Comparison of ENCODE assay signal across 8 cellular contexts in genomic region chr10:91298224-91298862, GRCh38.
DNase-seq lines count a peak whose midpoint lies in the region; ATAC-seq and TF ChIP-seq lines count a peak whose summit lies in the region.

No MANE protein-coding gene starts in this region.

- POLR2A ChIA-PET in naive thymus-derived CD8-positive, alpha-beta T cell (lab: Charles Lee), result interaction anchor here (0.7 to 1.4 kb wide), 4 partner anchors 12 to 625 kb away, joined by 3 to 5 read pairs (median 3); partner anchors contain the start of gene BTAF1

- H3K36me3 Mint-ChIP-seq in Calu3 (ENCODE audit: insufficient read depth, unreplicated experiment), result peaks cover 4% of the 10 kb centered on the region
- H3K36me3 Mint-ChIP-seq in activated T-cell treated with anti-CD3 and anti-CD28 coated beads, Interleukin-2, amount 50 U/mL, for 72 hours (ENCODE audit: insufficient read depth in 2 of 2), result no peaks in the 10 kb centered on the region
- H3K36me3 Mint-ChIP-seq in naive thymus-derived CD8-positive, alpha-beta T cell, result no peaks in the 10 kb centered on the region
- no peaks in the 10 kb centered on the region for H3K36me3 Mint-ChIP-seq in stimulated activated memory B cell treated with anti-CD40 and anti-IgM and Interleukin-4, amounts not matched to agents 10 μg/mL and 1 μg/mL and 100 μg/mL, for 72 hours

- ATAC-seq in GM21447 (IDR thresholded peaks at IDR 0.05; ENCODE audit: unreplicated experiment), result peak; percentile 87
- peak; percentile 89 to 96 for ATAC-seq in activated T-cell treated with anti-CD3 and anti-CD28 coated beads, Interleukin-2, amount 50 U/mL, for 72 hours (replicated peaks in 1 of 2)
- ATAC-seq in naive thymus-derived CD8-positive, alpha-beta T cell, result peak; percentile 98 to 99
- ATAC-seq in stimulated activated memory B cell treated with anti-CD40 and anti-IgM and Interleukin-4, amounts not matched to agents 10 μg/mL and 1 μg/mL and 100 μg/mL, for 72 hours, result peak; percentile 84

- peak overlapping the region; percentile 56 for H3K4me3 ChIP-seq in fibroblast of mammary gland (ENCODE audit: control insufficient read depth, low read depth, low read length)

- peaks cover 8% of the 10 kb centered on the region for H3K4me1 Mint-ChIP-seq in Calu3 (ENCODE audit: low read depth, unreplicated experiment)
- H3K4me1 Mint-ChIP-seq in activated T-cell treated with anti-CD3 and anti-CD28 coated beads, Interleukin-2, amount 50 U/mL, for 72 hours (ENCODE audit: low read depth), result peaks cover 12% of the 10 kb centered on the region
- peaks cover 8 to 11% (median 9%) of the 10 kb centered on the region in 4 donors for H3K4me1 Mint-ChIP-seq in naive thymus-derived CD8-positive, alpha-beta T cell
- peaks cover 11% of the 10 kb centered on the region for H3K4me1 Mint-ChIP-seq in stimulated activated memory B cell treated with anti-CD40 and anti-IgM and Interleukin-4, amounts not matched to agents 10 μg/mL and 1 μg/mL and 100 μg/mL, for 72 hours

- intact Hi-C loops in Calu3 (cut with micrococcal nuclease; ENCODE audit: unreplicated experiment), result loop anchor here (5.0 kb wide), 2 partner anchors 69 to 194 kb away; no protein-coding TSS in a partner anchor

- peak overlapping the region; percentile 44 for H3K4me3 Mint-ChIP-seq in Calu3 (ENCODE audit: low read depth, unreplicated experiment)
- peak overlapping the region; percentile 74 to 77 for H3K4me3 Mint-ChIP-seq in activated T-cell treated with anti-CD3 and anti-CD28 coated beads, Interleukin-2, amount 50 U/mL, for 72 hours
- H3K4me3 Mint-ChIP-seq in naive thymus-derived CD8-positive, alpha-beta T cell, result peak overlapping the region; percentile 66 to 82 (median 78)
- peak overlapping the region; percentile 62 for H3K4me3 Mint-ChIP-seq in stimulated activated memory B cell treated with anti-CD40 and anti-IgM and Interleukin-4, amounts not matched to agents 10 μg/mL and 1 μg/mL and 100 μg/mL, for 72 hours

- BruUV-seq in Calu3 (replicated peaks; lab: Mats Ljungman, UMichigan), result no TSS peak

- H3K27me3 Mint-ChIP-seq in Calu3 (ENCODE audit: unreplicated experiment), result no peaks in the 10 kb centered on the region
- peaks cover 8% of the 10 kb centered on the region for H3K27me3 Mint-ChIP-seq in activated T-cell treated with anti-CD3 and anti-CD28 coated beads, Interleukin-2, amount 50 U/mL, for 72 hours (ENCODE audit: low read depth)
- peaks cover 0 to 7% (median 2%) of the 10 kb centered on the region in 5 donors for H3K27me3 Mint-ChIP-seq in naive thymus-derived CD8-positive, alpha-beta T cell
- H3K27me3 Mint-ChIP-seq in stimulated activated memory B cell treated with anti-CD40 and anti-IgM and Interleukin-4, amounts not matched to agents 10 μg/mL and 1 μg/mL and 100 μg/mL, for 72 hours, result peaks cover 10% of the 10 kb centered on the region

- H3K27ac Mint-ChIP-seq in Calu3 (ENCODE audit: unreplicated experiment), result no peak overlapping the region
- no peak overlapping the region for H3K27ac Mint-ChIP-seq in activated T-cell treated with anti-CD3 and anti-CD28 coated beads, Interleukin-2, amount 50 U/mL, for 72 hours
- H3K27ac Mint-ChIP-seq in naive thymus-derived CD8-positive, alpha-beta T cell, result peak overlapping the region in 3 of 10 donors; percentile 13 to 76 (median 48)
- no peak overlapping the region for H3K27ac Mint-ChIP-seq in stimulated activated memory B cell treated with anti-CD40 and anti-IgM and Interleukin-4, amounts not matched to agents 10 μg/mL and 1 μg/mL and 100 μg/mL, for 72 hours

- CTCF ChIA-PET in Calu3 (lab: Charles Lee), result interaction anchor here (0.6 to 1.4 kb wide), 5 partner anchors 52 to 345 kb away, joined by 3 to 11 read pairs (median 5); partner anchors contain the start of gene PPP1R3C

- peak; percentile 64 for TF ChIP-seq CTCF in Calu3 (IDR thresholded peaks at IDR 0.05; ENCODE audit: unreplicated experiment)
- peak; percentile 92 for TF ChIP-seq CTCF in fibroblast of mammary gland (conservative IDR thresholded peaks at IDR 0.05; ENCODE audit: control insufficient read depth, insufficient read depth, low read depth, low read length)

- DNase-seq in Calu3 (peak; percentile 71), HuH-7.5 (ENCODE audit: low spot score) (peak; percentile 60), OCI-M1 (lab: John Stamatoyannopoulos, UW) (peak; percentile 82), fibroblast of mammary gland (ENCODE audit: low read depth) (peak; percentile 76)
- DNase-seq in activated T-cell treated with anti-CD3 and anti-CD28 coated beads, Interleukin-2, amount 50 U/mL, for 72 hours, result peak; percentile 79 to 84
- peak; percentile 63 to 88 (median 74) for DNase-seq in naive thymus-derived CD8-positive, alpha-beta T cell

- no peaks in the 10 kb centered on the region for H3K9me3 Mint-ChIP-seq in Calu3 (ENCODE audit: low read depth, unreplicated experiment)
- H3K9me3 Mint-ChIP-seq in activated T-cell treated with anti-CD3 and anti-CD28 coated beads, Interleukin-2, amount 50 U/mL, for 72 hours, result no peaks in the 10 kb centered on the region
- H3K9me3 Mint-ChIP-seq in naive thymus-derived CD8-positive, alpha-beta T cell, result no peaks in the 10 kb centered on the region
- no peaks in the 10 kb centered on the region for H3K9me3 Mint-ChIP-seq in stimulated activated memory B cell treated with anti-CD40 and anti-IgM and Interleukin-4, amounts not matched to agents 10 μg/mL and 1 μg/mL and 100 μg/mL, for 72 hours

Comparison
In these comparisons a context has a peak if more than half of its experiments do, and no peak if none do; other contexts are left out.
1. Peak in every context shown above with its lines: DNase-seq, ATAC-seq and H3K4me3 ChIP-seq.